In genomic region chr22:36228369-36228768, GRCh38 we compare ENCODE assay signal across 3 cellular contexts. TPM values are rescaled to one million over a fixed set of nuclear protein-coding genes. Genes with fewer than 3 reads are reported as not detected.
"Had no signal": no experiment of that assay in that cellular context is flagged by ENCODE, and none has a peak within 500 bp of the region (broad histone marks: within the 10 kb centered on the region; RNA-seq: fewer than 3 reads in every experiment).

No MANE protein-coding gene starts in this region.

RNA-seq across cellular contexts. Expression of gene APOL4, which starts 26.8 kb away (rescaled TPM):
- total RNA-seq: activated B cell treated with CpG ODN at 0.5 μM for 24 hours, astrocyte, fibroblast of villous mesenchyme had no signal
